In genomic region chr7:73707045-73707631, GRCh38 we compare ENCODE assay signal across 8 cellular contexts. TPM values are rescaled to one million over a fixed set of nuclear protein-coding genes. Genes with fewer than 3 reads are reported as not detected.
A peak's percentile ranks its signal among the peaks of the same experiment; 100 is the strongest.
DNase-seq lines count a peak whose midpoint lies in the region; ATAC-seq and TF ChIP-seq lines count a peak whose summit lies in the region.

No MANE protein-coding gene starts in this region.

- H3K4me1 ChIP-seq in A673 (ENCODE audit: insufficient read depth, low read length, poor library complexity, severe bottlenecking): peaks cover 73% of the 10 kb centered on the region
- no peaks in the 10 kb centered on the region for H3K4me1 ChIP-seq in HEK293 (ENCODE audit: control insufficient read depth, insufficient read depth, low read length)
- peaks cover 0 to 31% (median 7%) of the 10 kb centered on the region in 3 donors for H3K4me1 ChIP-seq in gastroesophageal sphincter

- TF ChIP-seq EP300 in gastroesophageal sphincter (IDR thresholded peaks at IDR 0.05): no peak

- H3K27me3 ChIP-seq in A673 (replicated peaks; ENCODE audit: insufficient read depth, low read depth, low read length, poor library complexity) (no peaks in the 10 kb centered on the region), gastroesophageal sphincter (no peaks in the 10 kb centered on the region)

- BruUV-seq in A673 (replicated peaks; lab: Mats Ljungman, UMichigan): no TSS peak

- H3K27ac ChIP-seq in A673 (ENCODE audit: low read depth, low read length, poor library complexity, severe bottlenecking) (peak overlapping the region; percentile 97), HEK293 (ENCODE audit: extremely low read depth, low read depth, low read length) (no peak overlapping the region), RWPE1 (peak overlapping the region; percentile 90), gastroesophageal sphincter (no peak overlapping the region)

- no peaks in the 10 kb centered on the region for H3K9me3 ChIP-seq in A673 (ENCODE audit: low read depth, low read length, poor library complexity, severe bottlenecking)
- no peaks in the 10 kb centered on the region for H3K9me3 ChIP-seq in HEK293 (ENCODE audit: control insufficient read depth, insufficient read depth, low read depth, low read length)
- no peaks in the 10 kb centered on the region for H3K9me3 ChIP-seq in gastroesophageal sphincter

- intact Hi-C loops in A673 (cut with micrococcal nuclease; ENCODE audit: unreplicated experiment): no loop called here

- ATAC-seq in gastroesophageal sphincter: peak; percentile 22
- no peak for ATAC-seq in GM21723 (IDR thresholded peaks at IDR 0.05; ENCODE audit: unreplicated experiment)
- ATAC-seq in HG03378 (IDR thresholded peaks at IDR 0.05; ENCODE audit: unreplicated experiment): no peak

- POLR2A ChIA-PET in A673 (lab: Charles Lee; ENCODE audit: low non-redundant PET): interaction anchor here (0.5 to 1.2 kb wide), 2 partner anchors 106 to 151 kb away, joined by 3 to 18 read pairs; no protein-coding TSS in a partner anchor
- POLR2A ChIA-PET in HEK293 (lab: Yijun Ruan, JAX): no interaction called here
- POLR2A ChIA-PET in RWPE1 (lab: Yijun Ruan, JAX; ENCODE audit: low non-redundant PET): interaction anchor here (0.6 kb wide), 2 partner anchors 18 to 144 kb away, joined by 4 to 6 read pairs; no protein-coding TSS in a partner anchor

- WGBS in gastroesophageal sphincter (ENCODE audit: low coverage in 1 of 2), 2 donors: no CpG with 5 or more reads among the region's 15 CpGs

- peak; percentile 97 for DNase-seq in A673 (ENCODE audit: low spot score)
- DNase-seq in RWPE1 (ENCODE audit: low spot score): no peak
- no peak for DNase-seq in T-helper 9 cell
- DNase-seq in cerebellar cortex (ENCODE audit: low spot score): no peak

- H3K36me3 ChIP-seq in A673 (ENCODE audit: insufficient read depth, low read length, poor library complexity, severe bottlenecking) (peaks cover 16% of the 10 kb centered on the region), HEK293 (ENCODE audit: control insufficient read depth in 2 of 2, insufficient read depth in 1 of 2, low read length in 2 of 2) (peaks cover 0 to 22% of the 10 kb centered on the region in 2 experiments; a peak in 2 of 3 replicates), gastroesophageal sphincter (peaks cover 0 to 53% of the 10 kb centered on the region in 2 donors)

- CTCF ChIA-PET in A673 (lab: Charles Lee) (interaction anchor here (0.6 to 3.0 kb wide), 2 partner anchors 18 to 40 kb away, joined by 4 to 9 read pairs; no protein-coding TSS in a partner anchor), HEK293 (lab: Yijun Ruan, JAX) (no interaction called here), RWPE1 (lab: Yijun Ruan, JAX) (interaction anchor here (0.7 to 1.2 kb wide), 3 partner anchors 8 to 18 kb away, joined by 3 to 5 read pairs (median 4); no protein-coding TSS in a partner anchor)

- TF ChIP-seq POLR2A in gastroesophageal sphincter (IDR thresholded peaks at IDR 0.05): no peak

- TF ChIP-seq CTCF in A673 (conservative IDR thresholded peaks at IDR 0.05; ENCODE audit: low read depth, low read length) (no peak), HEK293 (tag by site-specific recombination; IDR thresholded peaks at IDR 0.05) (no peak), RWPE1 (conservative IDR thresholded peaks at IDR 0.05; ENCODE audit: low read depth) (no peak), gastroesophageal sphincter (IDR thresholded peaks at IDR 0.05) (no peak)

- no peak overlapping the region for H3K4me3 ChIP-seq in A673 (ENCODE audit: low read depth, low read length, poor library complexity, severe bottlenecking)
- no peak overlapping the region for H3K4me3 ChIP-seq in HEK293 (ENCODE audit: low read depth, low read length)
- H3K4me3 ChIP-seq in gastroesophageal sphincter: no peak overlapping the region

TF ChIP-seq in HEK293, 187 proteins besides CTCF, POLR2A, EP300 and RAD21:
- TF ChIP-seq SETDB1 (IDR thresholded peaks at IDR 0.05; ENCODE audit: insufficient read length, low read length) (no peak), HIC1 (tag by site-specific recombination; IDR thresholded peaks at IDR 0.05) (peak; percentile 58; the same call in 1 of the 2 replicates)

RNA-seq across cellular contexts. Expression of gene STX1A, which starts 12.3 kb away (rescaled TPM):
- 37.8 and 47.1 TPM in 2 replicates for total RNA-seq in A673 (2021)
- total RNA-seq in gastroesophageal sphincter: 10 to 100 TPM in 3 of 4 donors, 1 to 10 TPM in 1; 9.6 to 24.0 (median 15.2) TPM

RNA-seq across cellular contexts. Expression of gene BUD23, which starts 23.7 kb away (rescaled TPM):
- 133 and 138 TPM in 2 replicates for total RNA-seq in A673 (2021)
- 10 to 100 TPM; 41.5 to 65.0 (median 45.3) TPM for total RNA-seq in gastroesophageal sphincter

RNA-seq across cellular contexts. Expression of gene DNAJC30, which starts 23.9 kb away (rescaled TPM):
- 11.1 and 11.8 TPM in 2 replicates for total RNA-seq in A673 (2021)
- total RNA-seq in gastroesophageal sphincter: 1 to 10 TPM; 2.3 to 9.3 (median 5.3) TPM

RNA-seq across cellular contexts. Expression of gene ABHD11, which starts 31.5 kb away (rescaled TPM):
- total RNA-seq in A673 (2021) (20.7 and 22.9 TPM in 2 replicates), gastroesophageal sphincter (1 to 10 TPM; 5.6 to 8.5 (median 6.6) TPM)

RNA-seq across cellular contexts. Expression of gene VPS37D, which starts 39.5 kb away (rescaled TPM):
- total RNA-seq in A673 (2021) (8.7 and 10.1 TPM in 2 replicates), gastroesophageal sphincter (1 to 10 TPM; 2.6 to 7.0 (median 3.2) TPM)

Comparison
In these comparisons a context has a peak if more than half of its experiments do, and no peak if none do; other contexts are left out.
1. H3K27ac ChIP-seq: peak in A673 (single experiment) and RWPE1 (single experiment); none in HEK293 (single experiment) and gastroesophageal sphincter (0 of 4).